Comparison of ENCODE assay signal across 1 cellular context in the genomic region with DNA sequence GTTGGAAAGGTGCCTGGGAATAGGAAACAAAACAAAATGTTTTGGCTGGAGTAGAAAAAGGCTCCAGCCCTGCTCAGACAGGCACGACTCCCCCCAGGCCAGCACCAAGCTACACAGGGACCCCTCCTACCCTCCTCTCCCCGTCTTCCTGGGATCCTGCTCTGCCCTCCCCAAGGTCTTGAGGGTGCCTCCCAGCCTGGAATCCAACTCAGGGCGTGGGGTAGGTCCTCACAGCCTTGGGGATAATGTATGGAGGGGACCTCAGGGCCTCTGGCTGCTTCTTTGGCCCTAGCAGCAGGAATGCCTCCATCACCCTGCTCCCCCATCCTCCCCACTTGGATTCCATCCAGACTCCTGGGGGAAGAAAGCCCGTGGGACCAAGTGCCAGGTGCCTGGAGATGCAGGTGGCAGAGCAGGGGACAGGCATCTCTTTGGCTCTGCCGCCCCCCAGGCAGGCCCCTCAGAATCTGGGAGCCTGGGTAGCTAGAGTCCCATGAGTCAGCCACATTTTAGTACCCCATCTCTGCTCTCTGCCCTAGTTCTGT.
TF ChIP-seq lines count a peak whose summit lies in the region.

No MANE protein-coding gene starts in this region.

TF ChIP-seq in HEK293, 187 proteins besides CTCF, POLR2A, EP300 and RAD21 (continued from another document):
- TF ChIP-seq, protein P1, sequence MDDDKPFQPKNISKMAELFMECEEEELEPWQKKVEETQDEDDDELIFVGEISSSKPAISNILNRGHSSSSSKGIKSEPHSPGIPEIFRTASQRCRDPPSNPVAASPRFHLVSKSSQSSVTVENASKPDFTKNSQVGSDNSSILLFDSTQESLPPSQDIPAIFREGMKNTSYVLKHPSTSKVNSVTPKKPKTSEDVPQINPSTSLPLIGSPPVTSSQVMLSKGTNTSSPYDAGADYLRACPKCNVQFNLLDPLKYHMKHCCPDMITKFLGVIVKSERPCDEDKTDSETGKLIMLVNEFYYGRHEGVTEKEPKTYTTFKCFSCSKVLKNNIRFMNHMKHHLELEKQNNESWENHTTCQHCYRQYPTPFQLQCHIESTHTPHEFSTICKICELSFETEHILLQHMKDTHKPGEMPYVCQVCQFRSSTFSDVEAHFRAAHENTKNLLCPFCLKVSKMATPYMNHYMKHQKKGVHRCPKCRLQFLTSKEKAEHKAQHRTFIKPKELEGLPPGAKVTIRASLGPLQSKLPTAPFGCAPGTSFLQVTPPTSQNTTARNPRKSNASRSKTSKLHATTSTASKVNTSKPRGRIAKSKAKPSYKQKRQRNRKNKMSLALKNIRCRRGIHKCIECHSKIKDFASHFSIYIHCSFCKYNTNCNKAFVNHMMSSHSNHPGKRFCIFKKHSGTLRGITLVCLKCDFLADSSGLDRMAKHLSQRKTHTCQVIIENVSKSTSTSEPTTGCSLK (tag by site-specific recombination; IDR thresholded peaks at IDR 0.05), result no peak
- TF ChIP-seq, protein P2, sequence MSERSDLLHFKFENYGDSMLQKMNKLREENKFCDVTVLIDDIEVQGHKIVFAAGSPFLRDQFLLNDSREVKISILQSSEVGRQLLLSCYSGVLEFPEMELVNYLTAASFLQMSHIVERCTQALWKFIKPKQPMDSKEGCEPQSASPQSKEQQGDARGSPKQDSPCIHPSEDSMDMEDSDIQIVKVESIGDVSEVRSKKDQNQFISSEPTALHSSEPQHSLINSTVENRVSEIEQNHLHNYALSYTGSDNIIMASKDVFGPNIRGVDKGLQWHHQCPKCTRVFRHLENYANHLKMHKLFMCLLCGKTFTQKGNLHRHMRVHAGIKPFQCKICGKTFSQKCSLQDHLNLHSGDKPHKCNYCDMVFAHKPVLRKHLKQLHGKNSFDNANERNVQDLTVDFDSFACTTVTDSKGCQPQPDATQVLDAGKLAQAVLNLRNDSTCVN (tag by site-specific recombination; optimal IDR thresholded peaks at IDR 0.05), result no peak
- no peak for TF ChIP-seq ZNF664 (tag by site-specific recombination; IDR thresholded peaks at IDR 0.05)
- TF ChIP-seq ZNF335 (tag by site-specific recombination; conservative IDR thresholded peaks at IDR 0.05), result peak; percentile 71
- no peak for TF ChIP-seq ZBTB17 (tag by site-specific recombination; IDR thresholded peaks at IDR 0.05)
- no peak for TF ChIP-seq ZNF785 (tag by site-specific recombination; IDR thresholded peaks at IDR 0.05)
- TF ChIP-seq ZNF184 (tag by site-specific recombination; IDR thresholded peaks at IDR 0.05), result no peak
- TF ChIP-seq ZFP41 (tag by site-specific recombination; IDR thresholded peaks at IDR 0.05; ENCODE audit: borderline replicate concordance), result no peak
- TF ChIP-seq PRDM10 (tag by site-specific recombination; IDR thresholded peaks at IDR 0.05), result no peak
- TF ChIP-seq ZNF776 (tag by site-specific recombination; IDR thresholded peaks at IDR 0.05; ENCODE audit: borderline replicate concordance), result no peak
- TF ChIP-seq FEZF1 (tag by site-specific recombination; IDR thresholded peaks at IDR 0.05), result no peak
- no peak for TF ChIP-seq ZNF2 (tag by site-specific recombination; IDR thresholded peaks at IDR 0.05)
- 0 out of 2 replicates have a peak, but pooled peaks have one; percentile 18 for TF ChIP-seq ZNF600 (tag by site-specific recombination; IDR thresholded peaks at IDR 0.05)
- TF ChIP-seq KLF1 (tag by site-specific recombination; IDR thresholded peaks at IDR 0.05), result no peak
- 0 out of 2 replicates have a peak, but pooled peaks have one; percentile 15 for TF ChIP-seq ZBTB10 (tag by site-specific recombination; IDR thresholded peaks at IDR 0.05)
- TF ChIP-seq REST (tag by site-specific recombination; IDR thresholded peaks at IDR 0.05), result no peak
- no peak for TF ChIP-seq ZNF747 (tag by site-specific recombination; IDR thresholded peaks at IDR 0.05)
